ENCODE assay signal across 18 cellular contexts in the genomic region with DNA sequence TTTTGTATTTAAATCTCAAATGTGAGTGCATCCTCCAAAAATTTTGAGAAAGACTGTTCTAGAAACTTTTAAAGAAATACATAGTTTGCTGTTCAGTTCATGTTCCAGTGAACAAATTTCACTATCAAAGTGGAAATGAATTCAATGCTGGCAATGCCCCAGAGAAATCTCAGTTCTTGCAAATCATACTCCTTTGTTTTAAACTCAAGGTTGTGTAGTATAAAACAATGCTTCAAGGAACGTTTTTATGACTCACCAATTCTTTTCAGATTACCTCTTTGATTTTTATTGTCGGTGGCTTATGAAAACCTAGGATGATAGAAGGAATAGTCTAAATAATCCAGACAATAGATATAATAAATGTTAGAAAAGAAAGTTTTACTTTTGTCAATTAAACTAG. TPM values are rescaled to one million over a fixed set of nuclear protein-coding genes. Genes with fewer than 3 reads are reported as not detected.
A peak's percentile ranks its signal among the peaks of the same experiment; 100 is the strongest.
DNase-seq lines count a peak whose midpoint lies in the region; ATAC-seq, FAIRE-seq and TF ChIP-seq lines count a peak whose summit lies in the region.
"Had no signal": no experiment of that assay in that cellular context is flagged by ENCODE, and none has a peak within 500 bp of the region (broad histone marks: within the 10 kb centered on the region; RNA-seq: fewer than 3 reads in every experiment).

No MANE protein-coding gene starts in this region.

- H4K20me1 ChIP-seq in SK-N-SH (ENCODE audit: insufficient read depth), result no peaks in the 10 kb centered on the region

- no peak for TF ChIP-seq EP300 in SK-N-SH (IDR thresholded peaks at IDR 0.05; ENCODE audit: borderline replicate concordance in 1 of 2, low read depth in 1 of 2, low read length in 1 of 2)

- H3K27me3 ChIP-seq in SK-N-SH (ENCODE audit: insufficient read depth), result no peaks in the 10 kb centered on the region

- no peak for TF ChIP-seq CTCF in SK-N-SH (IDR thresholded peaks at IDR 0.05)

- peak; percentile 58 for DNase-seq in ELR (ENCODE audit: low read depth)
- no peak for DNase-seq in SK-N-SH
- DNase-seq in left colon, result no peak
- no peak for DNase-seq in NCI-H510A (lab: John Stamatoyannopoulos, UW)
- DNase-seq in activated CD4-positive, alpha-beta T cell treated with anti-CD3 and anti-CD28 coated beads for 4 hours, result no peak
- DNase-seq in substantia nigra (lab: John Stamatoyannopoulos, UW), result no peak
- DNase-seq: C1 segment of cervical spinal cord, NCI-H1436, NCI-H2029 treated with DMSO at 0.1 percent for 48 hours, NCI-H2171 treated with DMSO at 0.1 percent for 48 hours, NCI-H82, PC-3 had no signal

- no peak for TF ChIP-seq RAD21 in SK-N-SH (IDR thresholded peaks at IDR 0.05; ENCODE audit: low read length)

- H3K79me2 ChIP-seq in SK-N-SH (ENCODE audit: insufficient read depth), result peaks cover 10% of the 10 kb centered on the region

- peaks cover 9% of the 10 kb centered on the region; the same call in 1 of the 2 replicates for H3K9me3 ChIP-seq in SK-N-SH
- H3K9me3 ChIP-seq: HAP-1 had no signal

- FAIRE-seq in endometrium (lab: Jason Lieb, UNC), result peak; percentile 61
- FAIRE-seq: A204.1 had no signal

- intact Hi-C loops in left colon (cut with DNase I, micrococcal nuclease), result no loop called here

- H2AFZ ChIP-seq in SK-N-SH (ENCODE audit: low read depth), result no peak overlapping the region

- H3K4me1 ChIP-seq in SK-N-SH (ENCODE audit: control insufficient read depth in 1 of 2, insufficient read depth in 2 of 2, low read depth in 1 of 2, low read length in 1 of 2), result no peaks in the 10 kb centered on the region; a peak in 1 of 4 replicates

- no peak overlapping the region for H3K4me2 ChIP-seq in SK-N-SH

- ATAC-seq in left colon, result peak; percentile 27
- ATAC-seq in GM18520 (IDR thresholded peaks at IDR 0.05; ENCODE audit: unreplicated experiment), result no peak
- ATAC-seq: PC-3 had no signal

- CTCF ChIA-PET in SK-N-SH (lab: Yijun Ruan, JAX), result interaction anchor here (1.7 kb wide), 1 partner anchor 61 kb away, joined by 8 read pairs; no protein-coding TSS in a partner anchor

- 39% methylated on average over 2 of the region's 2 CpGs for WGBS in SK-N-SH (ENCODE audit: low lambda C conversion rate)

- H3K27ac ChIP-seq in SK-N-SH (ENCODE audit: low read depth in 2 of 2, low read length in 1 of 2), result peak overlapping the region; percentile 11 to 57; a peak in 3 of 4 replicates
- no peak overlapping the region for H3K27ac ChIP-seq in substantia nigra (ENCODE audit: low read depth, low read length, poor library complexity, severe bottlenecking)

- no peaks in the 10 kb centered on the region for H3K9me2 ChIP-seq in SK-N-SH

- H3K4me3 ChIP-seq in SK-N-SH (ENCODE audit: low read depth in 2 of 2, low read length in 1 of 2), result no peak overlapping the region
- H3K4me3 ChIP-seq: HAP-1 had no signal

- peaks cover 19% of the 10 kb centered on the region for H3F3A ChIP-seq in SK-N-SH (replicated peaks; ENCODE audit: insufficient read depth)

- no peak overlapping the region for H3K9ac ChIP-seq in SK-N-SH

- POLR2A ChIA-PET in SK-N-SH (lab: Yijun Ruan, JAX), result no interaction called here

- H3K36me3 ChIP-seq in SK-N-SH (replicated peaks in 1 of 2; ENCODE audit: control insufficient read depth in 1 of 2, insufficient read depth in 2 of 2, low read length in 1 of 2), result peaks cover 47 to 50% of the 10 kb centered on the region in 2 experiments
- H3K36me3 ChIP-seq: HAP-1 had no signal

TF ChIP-seq in SK-N-SH, 30 proteins besides CTCF, POLR2A, EP300 and RAD21:
- TF ChIP-seq CHD2 (IDR thresholded peaks at IDR 0.05; ENCODE audit: low read length, partially characterized antibody) (no peak), FOSL2 (IDR thresholded peaks at IDR 0.05; ENCODE audit: borderline replicate concordance, low read depth) (peak; percentile 41; the same call in 1 of the 2 replicates), JUND (IDR thresholded peaks at IDR 0.05) (peak; percentile 39)
- TF ChIP-seq, protein P1, sequence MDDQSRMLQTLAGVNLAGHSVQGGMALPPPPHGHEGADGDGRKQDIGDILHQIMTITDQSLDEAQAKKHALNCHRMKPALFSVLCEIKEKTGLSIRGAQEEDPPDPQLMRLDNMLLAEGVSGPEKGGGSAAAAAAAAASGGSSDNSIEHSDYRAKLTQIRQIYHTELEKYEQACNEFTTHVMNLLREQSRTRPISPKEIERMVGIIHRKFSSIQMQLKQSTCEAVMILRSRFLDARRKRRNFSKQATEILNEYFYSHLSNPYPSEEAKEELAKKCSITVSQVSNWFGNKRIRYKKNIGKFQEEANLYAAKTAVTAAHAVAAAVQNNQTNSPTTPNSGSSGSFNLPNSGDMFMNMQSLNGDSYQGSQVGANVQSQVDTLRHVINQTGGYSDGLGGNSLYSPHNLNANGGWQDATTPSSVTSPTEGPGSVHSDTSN (IDR thresholded peaks at IDR 0.05), result peak; percentile 18; the same call in 1 of the 2 replicates

RNA-seq across cellular contexts. Expression of a gene that starts 17.6 kb away (rescaled TPM):
- polyA plus RNA-seq in SK-N-SH (2012; rRNA removed), result 9.1 and 14.5 TPM in 2 replicates
- 12.4 and 14.1 TPM in 2 replicates for polyA plus RNA-seq in SK-N-SH (2012; cell fraction: cytosol; rRNA removed)
- 18.9 and 28.5 TPM in 2 replicates for polyA plus RNA-seq in SK-N-SH (2012; cell fraction: nucleus; rRNA removed)
- total RNA-seq in left colon, result 10 to 100 TPM; 14.0 to 17.9 TPM

RNA-seq across cellular contexts. Expression of a gene that starts 40.0 kb away (rescaled TPM):
- 0.13 and 0.24 TPM in 2 replicates for polyA plus RNA-seq in SK-N-SH (2012; rRNA removed)
- polyA plus RNA-seq in SK-N-SH (2012; cell fraction: cytosol; rRNA removed), result 0.07 and 0.10 TPM in 2 replicates
- polyA plus RNA-seq in SK-N-SH (2012; cell fraction: nucleus; rRNA removed), result 0.66 and 1.0 TPM in 2 replicates
- total RNA-seq in left colon, result under 1 TPM; 0.40 to 0.70 TPM
- total RNA-seq: Daoy, NCI-H460 had no signal

RNA-seq across cellular contexts. Expression of a gene that starts 47.5 kb away (rescaled TPM):
- 963 and 1,101 TPM in 2 replicates for polyA plus RNA-seq in SK-N-SH (2012; rRNA removed)
- 657 and 848 TPM in 2 replicates for polyA plus RNA-seq in SK-N-SH (2012; cell fraction: cytosol; rRNA removed)
- 471 and 582 TPM in 2 replicates for polyA plus RNA-seq in SK-N-SH (2012; cell fraction: nucleus; rRNA removed)
- 100 to 1,000 TPM in 1 of 2 donors, 10 to 100 TPM in 1; 57.5 to 136 TPM for total RNA-seq in left colon
- total RNA-seq: PC-3 had no signal
